In genomic region chr10:30403494-30403893, GRCh38 we compare ENCODE assay signal across 1 cellular context.
TF ChIP-seq lines count a peak whose summit lies in the region.

No MANE protein-coding gene starts in this region.

TF ChIP-seq in HepG2, 621 proteins besides CTCF, POLR2A, EP300 and RAD21:
- TF ChIP-seq KLF6 (CRISPR knock-in tag; IDR thresholded peaks at IDR 0.05) (no peak), ZBTB33 (CRISPR knock-in tag; IDR thresholded peaks at IDR 0.05) (peak; percentile 41; the same call in 1 of the 2 replicates), MTF1 (CRISPR knock-in tag; IDR thresholded peaks at IDR 0.05) (no peak)
